ENCODE assay signal across 8 cellular contexts in the genomic region with DNA sequence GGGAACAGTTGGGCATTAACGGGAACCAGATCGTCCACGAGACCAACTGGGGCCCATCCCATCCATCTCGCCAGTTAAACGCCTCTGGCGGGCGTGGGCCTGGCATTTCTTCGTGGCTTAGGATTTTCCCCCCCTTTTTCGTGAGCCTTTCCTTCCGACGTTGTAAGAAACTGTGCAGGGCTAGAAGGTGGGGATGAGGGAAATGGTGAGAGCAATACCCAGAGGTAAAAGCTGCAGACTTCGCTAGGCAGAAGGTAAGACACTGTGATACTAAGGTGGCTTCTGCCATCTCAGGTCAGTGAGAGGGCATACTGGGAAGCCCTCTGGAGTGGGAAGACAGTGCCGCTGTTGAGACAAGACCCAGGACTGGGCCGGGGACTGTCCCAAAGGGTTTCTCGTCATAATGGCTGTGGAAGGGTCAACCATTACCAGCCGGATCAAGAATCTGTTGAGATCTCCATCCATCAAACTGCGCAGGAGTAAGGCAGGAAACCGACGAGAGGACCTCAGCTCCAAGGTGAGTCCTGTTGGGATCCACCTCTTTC. TPM values are rescaled to one million over a fixed set of nuclear protein-coding genes. Genes with fewer than 3 reads are reported as not detected.
DNase-seq lines count a peak whose midpoint lies in the region; ATAC-seq and TF ChIP-seq lines count a peak whose summit lies in the region.

No MANE protein-coding gene starts in this region.

- H3K27me3 Mint-ChIP-seq in activated B cell treated with CpG ODN at 0.5 μM for 24 hours: no peaks in the 10 kb centered on the region

- H3K4me1 Mint-ChIP-seq in activated B cell treated with CpG ODN at 0.5 μM for 24 hours: peaks cover 61% of the 10 kb centered on the region

- H3K27me3 ChIP-seq in foreskin keratinocyte (no peaks in the 10 kb centered on the region), sigmoid colon (no peaks in the 10 kb centered on the region)

- H3K36me3 Mint-ChIP-seq in activated B cell treated with CpG ODN at 0.5 μM for 24 hours (ENCODE audit: low read depth): peaks cover 11% of the 10 kb centered on the region

- H3K4me1 ChIP-seq in foreskin keratinocyte (peaks cover 28% of the 10 kb centered on the region), sigmoid colon (peaks cover 0 to 57% (median 52%) of the 10 kb centered on the region in 4 donors)

- peak overlapping the region; percentile 64 for H3K27ac ChIP-seq in foreskin keratinocyte
- peak overlapping the region; percentile 87 to 94 (median 90) for H3K27ac ChIP-seq in sigmoid colon

- whole genome bisulfite sequencing in sigmoid colon, 2 donors: 16 to 20% methylated on average over 19 of the region's 19 CpGs

- CTCF ChIA-PET in activated B cell treated with CpG ODN at 0.5 μM for 24 hours (lab: Charles Lee): interaction anchor here (1.2 to 9.8 kb wide), 8 partner anchors 9 to 171 kb away, joined by 3 to 309 read pairs (median 12); no protein-coding TSS in a partner anchor

- intact Hi-C loops in activated B cell treated with CpG ODN at 0.5 μM for 24 hours (cut with micrococcal nuclease) (loop anchor here (1.0 to 5.0 kb wide), 10 partner anchors 8 to 310 kb away; a partner anchor contains a TSS), sigmoid colon (cut with DNase I) (loop anchor here (1.0 to 10.0 kb wide), 5 partner anchors 36 to 170 kb away; a partner anchor contains a TSS)

- no peaks in the 10 kb centered on the region for H3K36me3 ChIP-seq in sigmoid colon

- TF ChIP-seq EP300 in sigmoid colon (IDR thresholded peaks at IDR 0.05): no peak

- peak overlapping the region; percentile 94 for H3K27ac Mint-ChIP-seq in activated B cell treated with CpG ODN at 0.5 μM for 24 hours

- H3K9me3 Mint-ChIP-seq in activated B cell treated with CpG ODN at 0.5 μM for 24 hours: no peaks in the 10 kb centered on the region

- H3K4me3 ChIP-seq in sigmoid colon: peak overlapping the region; percentile 65 to 87 (median 76)

- DNase-seq in activated CD8-positive, alpha-beta memory T cell treated with anti-CD3 and anti-CD28 coated beads for 24 hours: peak; percentile 63
- DNase-seq in activated CD8-positive, alpha-beta memory T cell treated with anti-CD3 and anti-CD28 coated beads, Interleukin-2, amount 50 U/mL, for 4 hours: no peak
- no peak for DNase-seq in activated B cell treated with CpG ODN at 0.5 μM for 24 hours
- no peak for DNase-seq in foreskin keratinocyte
- DNase-seq in sigmoid colon: no peak
- DNase-seq in dedifferentiated amniotic fluid mesenchymal stem cell (ENCODE audit: extremely low spot score): no peak
- DNase-seq in HuH-7.5 (ENCODE audit: low spot score): no peak

- TF ChIP-seq CTCF in activated B cell treated with CpG ODN at 0.5 μM for 24 hours (IDR thresholded peaks at IDR 0.05) (no peak), foreskin keratinocyte (conservative IDR thresholded peaks at IDR 0.05) (no peak), sigmoid colon (IDR thresholded peaks at IDR 0.05) (no peak)

- POLR2A ChIA-PET in activated B cell treated with CpG ODN at 0.5 μM for 24 hours (lab: Charles Lee): interaction anchor here (0.6 to 3.4 kb wide), 11 partner anchors 8 to 196 kb away, joined by 3 to 49 read pairs (median 7); a partner anchor contains a TSS

- H3K9me3 ChIP-seq in sigmoid colon: no peaks in the 10 kb centered on the region

- no peak for ATAC-seq in activated B cell treated with CpG ODN at 0.5 μM for 24 hours (ENCODE audit: low read depth)
- ATAC-seq in foreskin keratinocyte: peak; percentile 4
- ATAC-seq in GM19463 (IDR thresholded peaks at IDR 0.05; ENCODE audit: unreplicated experiment): no peak

- H3K4me3 Mint-ChIP-seq in activated B cell treated with CpG ODN at 0.5 μM for 24 hours: peak overlapping the region; percentile 93

- TF ChIP-seq POLR2A in sigmoid colon (IDR thresholded peaks at IDR 0.05): no peak

RNA-seq across cellular contexts. Expression of a gene that starts 0.7 kb away (rescaled TPM):
- 31.3 and 42.3 TPM in 2 replicates for total RNA-seq in activated B cell treated with CpG ODN at 0.5 μM for 24 hours
- total RNA-seq in foreskin keratinocyte: 59.6 and 61.7 TPM in 2 replicates
- polyA plus RNA-seq in foreskin keratinocyte: 12.6 and 15.3 TPM in 2 replicates
- 10 to 100 TPM; 15.0 to 42.7 (median 22.3) TPM for total RNA-seq in sigmoid colon
- 1 to 10 TPM; 2.3 to 9.5 (median 3.0) TPM for polyA plus RNA-seq in sigmoid colon

RNA-seq across cellular contexts. Expression of a gene that starts 52.9 kb away (rescaled TPM):
- 12.1 and 16.5 TPM in 2 replicates for total RNA-seq in activated B cell treated with CpG ODN at 0.5 μM for 24 hours
- 15.5 and 19.2 TPM in 2 replicates for total RNA-seq in foreskin keratinocyte
- polyA plus RNA-seq in foreskin keratinocyte: 20.5 and 22.9 TPM in 2 replicates
- 10 to 100 TPM in 3 of 4 donors, 1 to 10 TPM in 1; 9.7 to 14.0 (median 12.1) TPM for total RNA-seq in sigmoid colon
- polyA plus RNA-seq in sigmoid colon: 10 to 100 TPM in 2 of 3 donors, 1 to 10 TPM in 1; 9.5 to 12.4 (median 10.2) TPM
